3 cellular contexts compared by ENCODE assay signal in the genomic region with DNA sequence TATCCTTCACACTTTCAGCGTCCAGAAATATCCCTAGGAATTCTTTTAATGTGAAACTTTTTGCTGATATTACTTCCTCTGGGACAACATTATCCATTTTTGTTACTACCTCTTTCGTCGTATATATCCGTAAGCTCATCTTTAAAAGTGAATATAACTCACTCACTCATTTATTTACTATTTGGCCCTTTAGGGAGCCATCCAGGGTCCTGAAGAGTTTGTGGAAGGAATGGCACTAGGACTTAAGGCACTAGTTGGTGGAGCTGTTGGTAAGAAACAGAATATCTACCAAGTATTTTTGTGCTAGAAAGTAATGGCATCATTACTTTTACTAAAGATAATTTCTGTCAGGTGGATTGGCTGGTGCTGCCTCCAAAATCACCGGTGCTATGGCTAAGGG.
TF ChIP-seq lines count a peak whose summit lies in the region.

No MANE protein-coding gene starts in this region.

TF ChIP-seq in A549, 52 proteins besides CTCF, POLR2A, EP300 and RAD21:
- TF ChIP-seq REST (IDR thresholded peaks at IDR 0.05) (0 out of 2 replicates have a peak, but pooled peaks have one; percentile 23), MAFK (IDR thresholded peaks at IDR 0.05; ENCODE audit: partially characterized antibody) (no peak)

TF ChIP-seq in GM23338, 12 proteins besides CTCF, POLR2A, EP300 and RAD21 (continued from another document):
- peak; percentile 48 for TF ChIP-seq REST (IDR thresholded peaks at IDR 0.05; ENCODE audit: unreplicated experiment)
- no peak for TF ChIP-seq JUNB (IDR thresholded peaks at IDR 0.05; ENCODE audit: unreplicated experiment)
- TF ChIP-seq ZNF331 (CRISPR knock-in tag; IDR thresholded peaks at IDR 0.05; ENCODE audit: low read depth) = no peak

TF ChIP-seq in HEK293, 187 proteins besides CTCF, POLR2A, EP300 and RAD21 (continued from another document):
- TF ChIP-seq ZNF324 (tag by site-specific recombination; IDR thresholded peaks at IDR 0.05) (no peak), HOXC10 (CRISPR knock-in tag; IDR thresholded peaks at IDR 0.05) (no peak)
